8 cellular contexts compared by ENCODE assay signal in the genomic region with DNA sequence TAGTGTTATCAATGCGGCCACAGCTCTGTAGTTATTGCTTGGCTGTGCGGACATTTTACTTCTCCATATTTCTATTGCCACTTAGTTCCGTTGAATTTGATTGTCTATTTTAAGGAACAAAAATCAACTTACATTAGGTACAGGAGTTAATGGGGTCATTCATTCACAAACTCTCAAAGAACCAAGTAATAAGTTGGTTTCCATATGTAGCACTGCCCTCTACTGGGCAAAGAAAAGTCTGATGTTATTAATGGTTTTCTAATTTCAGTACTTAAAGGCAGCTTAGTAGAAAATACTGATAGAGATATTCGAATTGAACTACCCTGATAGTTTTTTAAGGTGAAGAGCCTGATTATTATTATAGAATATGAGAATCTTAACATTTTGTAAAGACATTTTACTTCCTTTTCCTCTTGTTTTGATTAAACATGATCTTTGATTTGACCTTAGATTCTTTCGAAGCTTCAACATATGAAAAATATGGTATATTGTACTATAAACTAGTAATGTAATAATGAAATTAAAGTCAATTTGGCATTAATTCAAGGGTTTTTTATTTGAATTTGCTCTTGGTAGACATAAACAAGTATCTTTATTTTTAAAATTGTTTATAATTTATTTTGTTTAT.
A peak's percentile ranks its signal among the peaks of the same experiment; 100 is the strongest.
DNase-seq lines count a peak whose midpoint lies in the region; ATAC-seq and TF ChIP-seq lines count a peak whose summit lies in the region.

No MANE protein-coding gene starts in this region.

- H3K36me3 ChIP-seq in right atrium auricular region (no peaks in the 10 kb centered on the region), Peyer's patch (no peaks in the 10 kb centered on the region)

- no peaks in the 10 kb centered on the region for H3K27me3 ChIP-seq in right atrium auricular region
- no peaks in the 10 kb centered on the region for H3K27me3 ChIP-seq in Peyer's patch

- no peak overlapping the region for H3K4me3 ChIP-seq in right atrium auricular region
- H3K4me3 ChIP-seq in Peyer's patch = no peak overlapping the region
- H3K4me3 ChIP-seq in fibroblast of pulmonary artery (replicated peaks; ENCODE audit: low read depth, low read length) = no peak overlapping the region

- H3K9me3 ChIP-seq in right atrium auricular region (no peaks in the 10 kb centered on the region), Peyer's patch (no peaks in the 10 kb centered on the region)

- H3K27ac ChIP-seq in right atrium auricular region = no peak overlapping the region
- H3K27ac ChIP-seq in Peyer's patch = no peak overlapping the region

- ATAC-seq in Right ventricle myocardium inferior = no peak

- intact Hi-C loops in Right ventricle myocardium inferior (cut with DNase I) = loop anchor here (5.0 kb wide), 1 partner anchor 1321 kb away; no protein-coding TSS in a partner anchor

- no peak for TF ChIP-seq POLR2A in Peyer's patch (IDR thresholded peaks at IDR 0.05)

- DNase-seq in right atrium auricular region (ENCODE audit: low spot score) (no peak), Right ventricle myocardium inferior (ENCODE audit: missing footprints) (no peak), HuH-7.5 (ENCODE audit: low spot score) (peak; percentile 8), Peyer's patch (no peak), fibroblast of pulmonary artery (ENCODE audit: low read depth) (peak; percentile 56), smooth muscle cell of the brain vasculature (ENCODE audit: low read depth, low spot score) (peak; percentile 2), NCI-H226 (no peak), GM19240 (ENCODE audit: insufficient read length, low spot score) (no peak)

- H3K4me1 ChIP-seq in right atrium auricular region (no peaks in the 10 kb centered on the region), Peyer's patch (no peaks in the 10 kb centered on the region)

- peak; percentile 23 to 64 for TF ChIP-seq CTCF in right atrium auricular region (IDR thresholded peaks at IDR 0.05)
- TF ChIP-seq CTCF in Peyer's patch (IDR thresholded peaks at IDR 0.05) = peak in 4 of 6 experiments; percentile 39 to 51 (median 44)
- peak; percentile 61 for TF ChIP-seq CTCF in fibroblast of pulmonary artery (IDR thresholded peaks at IDR 0.05; ENCODE audit: low read length, missing control alignments)

Comparison
In these comparisons a context has a peak if more than half of its experiments do, and no peak if none do; other contexts are left out.
1. DNase-seq: peak in HuH-7.5 (single experiment), fibroblast of pulmonary artery (single experiment) and smooth muscle cell of the brain vasculature (single experiment); none in right atrium auricular region (single experiment), Right ventricle myocardium inferior (single experiment), Peyer's patch (0 of 3), NCI-H226 (single experiment) and GM19240 (single experiment).
2. Peak in every context shown above with its lines, with median percentiles within 50 percentile points of each other: CTCF ChIP-seq.